8 cellular contexts compared by ENCODE assay signal in genomic region chr2:205685314-205686230, GRCh38. TPM values are rescaled to one million over a fixed set of nuclear protein-coding genes. Genes with fewer than 3 reads are reported as not detected.
A peak's percentile ranks its signal among the peaks of the same experiment; 100 is the strongest.
DNase-seq lines count a peak whose midpoint lies in the region; ATAC-seq and TF ChIP-seq lines count a peak whose summit lies in the region.

No MANE protein-coding gene starts in this region.

- no peaks in the 10 kb centered on the region for H3K9me3 ChIP-seq in thymus (ENCODE audit: control insufficient read depth)

- no peak for TF ChIP-seq CTCF in lower leg skin (IDR thresholded peaks at IDR 0.05)

- no peaks in the 10 kb centered on the region for H3K36me3 ChIP-seq in thymus (ENCODE audit: control insufficient read depth, insufficient read depth)

- TF ChIP-seq POLR2A in lower leg skin (IDR thresholded peaks at IDR 0.05), result no peak

- peaks cover 71% of the 10 kb centered on the region for H3K27me3 ChIP-seq in thymus (ENCODE audit: control insufficient read depth, insufficient read depth)

- DNase-seq in COLO668 (lab: John Stamatoyannopoulos, UW; ENCODE audit: unreplicated experiment) (peak; percentile 71), NCI-H2171 (lab: John Stamatoyannopoulos, UW) (peak; percentile 64), caudate nucleus (lab: John Stamatoyannopoulos, UW) (peak in 5 of 61 donors; percentile 19 to 73 (median 24)), lower leg skin (ENCODE audit: low spot score in 2 of 2) (peak in 1 of 2 donors; percentile 86)
- DNase-seq in effector CD4-positive, alpha-beta T cell, result no peak
- no peak for DNase-seq in stimulated activated CD4-positive, alpha-beta T cell treated with anti-CD3 and anti-CD28 coated beads, Interleukin-2, amount 100 ng/mL, for 48 hours

- ATAC-seq in HG03108 (IDR thresholded peaks at IDR 0.05; ENCODE audit: unreplicated experiment), result no peak

- no peaks in the 10 kb centered on the region for H3K4me1 ChIP-seq in thymus (ENCODE audit: control insufficient read depth, insufficient read depth, low read length)

- H3K27ac ChIP-seq in caudate nucleus (ENCODE audit: low read depth, low read length) (peak overlapping the region; percentile 52), thymus (ENCODE audit: low read depth) (peak overlapping the region; percentile 79)

- intact Hi-C loops in lower leg skin (cut with DNase I; ENCODE audit: low total_unique reads), result loop anchor here (10.0 kb wide), 1 partner anchor 1361 kb away; no protein-coding TSS in a partner anchor

- WGBS in lower leg skin, 2 donors, result 0 to 1% methylated on average over 52 to 76 of the region's 83 CpGs
- WGBS in thymus, result 2% methylated on average over 83 of the region's 83 CpGs

- H3K4me3 ChIP-seq in lower leg skin (ENCODE audit: low read depth, poor library complexity, severe bottlenecking) (peak overlapping the region; percentile 46), thymus (ENCODE audit: low read length) (peak overlapping the region; percentile 29)

RNA-seq across cellular contexts. Expression of gene NRP2, which starts 3.3 kb away (rescaled TPM):
- 10 to 100 TPM in 1 of 4 donors, 1 to 10 TPM in 3; 4.0 to 11.5 (median 5.9) TPM for total RNA-seq in lower leg skin
- 6.4 TPM for polyA plus RNA-seq in thymus

Comparison
In these comparisons a context has a peak if more than half of its experiments do, and no peak if none do; other contexts are left out.
1. DNase-seq: peak in COLO668 (single experiment) and NCI-H2171 (single experiment); none in effector CD4-positive, alpha-beta T cell (single experiment) and stimulated activated CD4-positive, alpha-beta T cell treated with anti-CD3 and anti-CD28 coated beads, Interleukin-2, amount 100 ng/mL, for 48 hours (0 of 2).